Comparison of ENCODE assay signal across 11 cellular contexts in genomic region chr2:146982393-146982846, GRCh38.
A peak's percentile ranks its signal among the peaks of the same experiment; 100 is the strongest.
DNase-seq lines count a peak whose midpoint lies in the region; TF ChIP-seq lines count a peak whose summit lies in the region.
"Had no signal": no experiment of that assay in that cellular context is flagged by ENCODE, and none has a peak within 500 bp of the region (broad histone marks: within the 10 kb centered on the region; RNA-seq: fewer than 3 reads in every experiment).

No MANE protein-coding gene starts in this region.

- no peaks in the 10 kb centered on the region for H3K9me3 ChIP-seq in right atrium auricular region
- no peaks in the 10 kb centered on the region for H3K9me3 ChIP-seq in suprapubic skin

- H3K4me3 ChIP-seq in right atrium auricular region: no peak overlapping the region
- no peak overlapping the region for H3K4me3 ChIP-seq in suprapubic skin
- no peak overlapping the region for H3K4me3 ChIP-seq in dorsolateral prefrontal cortex

- no peaks in the 10 kb centered on the region for H3K27me3 ChIP-seq in right atrium auricular region
- H3K27me3 ChIP-seq in suprapubic skin: no peaks in the 10 kb centered on the region
- no peaks in the 10 kb centered on the region for H3K27me3 ChIP-seq in dorsolateral prefrontal cortex

- no peak for TF ChIP-seq EP300 in suprapubic skin (IDR thresholded peaks at IDR 0.05)

- TF ChIP-seq CTCF in right atrium auricular region (IDR thresholded peaks at IDR 0.05): no peak
- no peak for TF ChIP-seq CTCF in suprapubic skin (IDR thresholded peaks at IDR 0.05)
- TF ChIP-seq CTCF in dorsolateral prefrontal cortex (IDR thresholded peaks at IDR 0.05 in 54 of 56, conservative IDR thresholded peaks at IDR 0.05 in 2 of 56; ENCODE audit: low read depth in 1 of 56, partially characterized antibody in 56 of 56): no peak

- intact Hi-C loops in dorsolateral prefrontal cortex (cut with DNase I): no loop called here

- H3K4me1 ChIP-seq in right atrium auricular region: no peaks in the 10 kb centered on the region
- H3K4me1 ChIP-seq in suprapubic skin: peaks cover 17% of the 10 kb centered on the region

- H3K36me3 ChIP-seq in right atrium auricular region: no peaks in the 10 kb centered on the region
- H3K36me3 ChIP-seq in suprapubic skin: no peaks in the 10 kb centered on the region

- 58% methylated on average over 2 of the region's 2 CpGs for WGBS in suprapubic skin

- H3K27ac ChIP-seq in right atrium auricular region (no peak overlapping the region), suprapubic skin (peak overlapping the region; percentile 47), dorsolateral prefrontal cortex (no peak overlapping the region)

- DNase-seq in HT1080 (ENCODE audit: low read depth) (peak; percentile 78), amniotic epithelial cell (ENCODE audit: low read depth) (peak; percentile 100), right atrium auricular region (ENCODE audit: low spot score) (peak; percentile 67), suprapubic skin (ENCODE audit: low spot score in 2 of 2) (peak in 1 of 2 donors; percentile 81), T-helper 1 cell (no peak), DMS53 treated with DMSO at 0.1 percent for 48 hours (lab: John Stamatoyannopoulos, UW; ENCODE audit: unreplicated experiment) (no peak), COLO668 (lab: John Stamatoyannopoulos, UW; ENCODE audit: unreplicated experiment) (no peak), dorsolateral prefrontal cortex (no peak)
- DNase-seq: cerebellar nuclear complex, DND-41, T-helper 17 cell had no signal

- no peak for TF ChIP-seq POLR2A in suprapubic skin (IDR thresholded peaks at IDR 0.05)

Comparison
In these comparisons a context has a peak if more than half of its experiments do, and no peak if none do; other contexts are left out.
1. DNase-seq: peak in HT1080 (single experiment), amniotic epithelial cell (single experiment) and right atrium auricular region (single experiment); none in T-helper 1 cell (0 of 5), DMS53 treated with DMSO at 0.1 percent for 48 hours (single experiment), COLO668 (single experiment) and dorsolateral prefrontal cortex (0 of 10).